In genomic region chr6:21135484-21136005, GRCh38 we compare ENCODE assay signal across 21 cellular contexts.
DNase-seq lines count a peak whose midpoint lies in the region; ATAC-seq and TF ChIP-seq lines count a peak whose summit lies in the region.
"Had no signal": no experiment of that assay in that cellular context is flagged by ENCODE, and none has a peak within 500 bp of the region (broad histone marks: within the 10 kb centered on the region; RNA-seq: fewer than 3 reads in every experiment).

No MANE protein-coding gene starts in this region.

- ATAC-seq in GM19328 (IDR thresholded peaks at IDR 0.05; ENCODE audit: unreplicated experiment) (no peak), omental fat pad (ENCODE audit: low FRiP score) (no peak)
- ATAC-seq: CD8-positive, alpha-beta T cell had no signal

- no peak overlapping the region for H3K9ac ChIP-seq in GM23248

- H3K4me2 ChIP-seq in GM23248 (ENCODE audit: unreplicated experiment), result no peak overlapping the region
- H3K4me2 ChIP-seq: PC-9 had no signal

- no peaks in the 10 kb centered on the region for H3F3A ChIP-seq in GM23248 (ENCODE audit: insufficient read depth)

- no peaks in the 10 kb centered on the region for H3K27me3 Mint-ChIP-seq in nephron progenitor cell (ENCODE audit: low read depth, poor library complexity)

- H3K79me2 ChIP-seq in GM23248 (ENCODE audit: insufficient read depth), result no peaks in the 10 kb centered on the region

- DNase-seq in NCI-H2171 treated with DMSO at 0.1 percent for 48 hours (lab: John Stamatoyannopoulos, UW), result peak; percentile 41
- DNase-seq in NCI-H2171 (lab: John Stamatoyannopoulos, UW), result no peak
- peak; percentile 31 for DNase-seq in NCI-H1694 (lab: John Stamatoyannopoulos, UW)
- peak; percentile 55 for DNase-seq in WERI-Rb-1
- DNase-seq in nephron progenitor cell, result no peak
- no peak for DNase-seq in GM23248
- no peak for DNase-seq in omental fat pad (ENCODE audit: low spot score)
- DNase-seq: ACHN; CD8-positive, alpha-beta T cell; GDM1; H7; MG63; NCI-H1417 treated with DMSO at 0.1 percent for 48 hours; NCI-H1930; NCI-H226; NCI-H526 treated with DMSO at 0.1 percent for 48 hours; PC-9; SHP77 treated with DMSO at 0.1 percent for 48 hours had no signal

- in situ Hi-C loops in GM23248 (cut with MboI), result no loop called here

- no peak overlapping the region for H2AFZ ChIP-seq in GM23248
- H2AFZ ChIP-seq: PC-9 had no signal

- H3K36me3 Mint-ChIP-seq in nephron progenitor cell (ENCODE audit: low read depth), result peaks cover 8% of the 10 kb centered on the region

- no peaks in the 10 kb centered on the region; the same call in 1 of the 2 replicates for H3K36me3 ChIP-seq in WERI-Rb-1
- no peaks in the 10 kb centered on the region for H3K36me3 ChIP-seq in GM23248 (ENCODE audit: low read depth)
- H3K36me3 ChIP-seq: MG63 had no signal

- no peak overlapping the region for H3K4me3 Mint-ChIP-seq in nephron progenitor cell
- H3K4me3 Mint-ChIP-seq: CD8-positive, alpha-beta T cell had no signal

- H3K27me3 ChIP-seq in WERI-Rb-1 (ENCODE audit: insufficient read depth, low read depth, severe bottlenecking) (no peaks in the 10 kb centered on the region), GM23248 (replicated peaks; ENCODE audit: insufficient read depth) (no peaks in the 10 kb centered on the region)
- H3K27me3 ChIP-seq: MG63 had no signal

- no peak for TF ChIP-seq CTCF in WERI-Rb-1 (IDR thresholded peaks at IDR 0.05; ENCODE audit: low read depth, low read length)
- no peak for TF ChIP-seq CTCF in nephron progenitor cell (IDR thresholded peaks at IDR 0.05)
- no peak for TF ChIP-seq CTCF in omental fat pad (IDR thresholded peaks at IDR 0.05)

- no peak overlapping the region for H3K27ac ChIP-seq in WERI-Rb-1
- H3K27ac ChIP-seq in GM23248, result no peak overlapping the region
- H3K27ac ChIP-seq: 22Rv1, PC-9, RWPE1 had no signal

- H3K9me3 Mint-ChIP-seq in nephron progenitor cell, result no peaks in the 10 kb centered on the region
- H3K9me3 Mint-ChIP-seq: CD8-positive, alpha-beta T cell had no signal

- no peaks in the 10 kb centered on the region for H3K9me3 ChIP-seq in WERI-Rb-1 (ENCODE audit: severe bottlenecking)
- H3K9me3 ChIP-seq in GM23248 (ENCODE audit: low read depth), result no peaks in the 10 kb centered on the region
- H3K9me3 ChIP-seq: MG63 had no signal

- H3K4me3 ChIP-seq in WERI-Rb-1 (ENCODE audit: low read depth, low read length) (no peak overlapping the region), GM23248 (no peak overlapping the region)
- H3K4me3 ChIP-seq: MG63, PC-9 had no signal

- no peaks in the 10 kb centered on the region for H4K20me1 ChIP-seq in GM23248 (ENCODE audit: insufficient read depth)

- peak overlapping the region; percentile 77 for H3K27ac Mint-ChIP-seq in nephron progenitor cell
- H3K27ac Mint-ChIP-seq: CD8-positive, alpha-beta T cell had no signal

- H3K4me1 Mint-ChIP-seq in nephron progenitor cell, result peaks cover 63% of the 10 kb centered on the region

- H3K4me1 ChIP-seq in GM23248 (ENCODE audit: insufficient read depth), result no peaks in the 10 kb centered on the region

- H3K9me2 ChIP-seq in GM23248 (ENCODE audit: insufficient read depth), result no peaks in the 10 kb centered on the region

- WGBS in GM23248 (ENCODE audit: low coverage in 1 of 2, low lambda C conversion rate in 2 of 2, missing lambda C conversion rate in 2 of 2), 2 experiments, result 95% methylated on average over 7 of the region's 7 CpGs

Comparison
In these comparisons a context has a peak if more than half of its experiments do, and no peak if none do; other contexts are left out.
1. DNase-seq: peak in NCI-H2171 treated with DMSO at 0.1 percent for 48 hours (single experiment), NCI-H1694 (single experiment) and WERI-Rb-1 (single experiment); none in NCI-H2171 (single experiment), nephron progenitor cell (single experiment), GM23248 (single experiment) and omental fat pad (single experiment).